1 cellular context compared by ENCODE assay signal in the genomic region with DNA sequence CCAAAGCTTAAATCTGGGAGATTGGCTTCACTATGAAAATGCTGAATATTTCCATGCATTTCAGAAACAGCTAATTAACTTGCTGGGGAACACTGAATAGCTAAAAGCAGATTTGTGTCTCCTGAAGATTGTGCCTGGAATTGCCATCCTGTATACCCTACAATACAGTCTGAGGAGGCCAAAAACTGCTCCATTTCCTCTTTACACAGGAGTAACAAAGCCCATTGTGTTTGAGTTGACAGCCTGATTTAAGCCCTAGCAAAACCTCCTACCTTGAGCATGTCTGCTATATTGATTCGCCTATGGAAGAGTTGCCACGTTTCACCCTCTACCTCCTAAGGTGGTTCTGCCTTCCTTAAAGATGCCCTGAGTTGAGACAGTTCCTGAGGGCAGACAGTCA.
TF ChIP-seq lines count a peak whose summit lies in the region.

No MANE protein-coding gene starts in this region.

TF ChIP-seq in HEK293, 187 proteins besides CTCF, POLR2A, EP300 and RAD21 (continued from another document):
- TF ChIP-seq, protein P1, sequence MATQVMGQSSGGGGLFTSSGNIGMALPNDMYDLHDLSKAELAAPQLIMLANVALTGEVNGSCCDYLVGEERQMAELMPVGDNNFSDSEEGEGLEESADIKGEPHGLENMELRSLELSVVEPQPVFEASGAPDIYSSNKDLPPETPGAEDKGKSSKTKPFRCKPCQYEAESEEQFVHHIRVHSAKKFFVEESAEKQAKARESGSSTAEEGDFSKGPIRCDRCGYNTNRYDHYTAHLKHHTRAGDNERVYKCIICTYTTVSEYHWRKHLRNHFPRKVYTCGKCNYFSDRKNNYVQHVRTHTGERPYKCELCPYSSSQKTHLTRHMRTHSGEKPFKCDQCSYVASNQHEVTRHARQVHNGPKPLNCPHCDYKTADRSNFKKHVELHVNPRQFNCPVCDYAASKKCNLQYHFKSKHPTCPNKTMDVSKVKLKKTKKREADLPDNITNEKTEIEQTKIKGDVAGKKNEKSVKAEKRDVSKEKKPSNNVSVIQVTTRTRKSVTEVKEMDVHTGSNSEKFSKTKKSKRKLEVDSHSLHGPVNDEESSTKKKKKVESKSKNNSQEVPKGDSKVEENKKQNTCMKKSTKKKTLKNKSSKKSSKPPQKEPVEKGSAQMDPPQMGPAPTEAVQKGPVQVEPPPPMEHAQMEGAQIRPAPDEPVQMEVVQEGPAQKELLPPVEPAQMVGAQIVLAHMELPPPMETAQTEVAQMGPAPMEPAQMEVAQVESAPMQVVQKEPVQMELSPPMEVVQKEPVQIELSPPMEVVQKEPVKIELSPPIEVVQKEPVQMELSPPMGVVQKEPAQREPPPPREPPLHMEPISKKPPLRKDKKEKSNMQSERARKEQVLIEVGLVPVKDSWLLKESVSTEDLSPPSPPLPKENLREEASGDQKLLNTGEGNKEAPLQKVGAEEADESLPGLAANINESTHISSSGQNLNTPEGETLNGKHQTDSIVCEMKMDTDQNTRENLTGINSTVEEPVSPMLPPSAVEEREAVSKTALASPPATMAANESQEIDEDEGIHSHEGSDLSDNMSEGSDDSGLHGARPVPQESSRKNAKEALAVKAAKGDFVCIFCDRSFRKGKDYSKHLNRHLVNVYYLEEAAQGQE (tag by site-specific recombination; IDR thresholded peaks at IDR 0.05): no peak
- TF ChIP-seq ZNF544 (tag by site-specific recombination; IDR thresholded peaks at IDR 0.05) (no peak), ZNF16 (tag by site-specific recombination; IDR thresholded peaks at IDR 0.05; ENCODE audit: low read depth) (no peak), ZBTB21 (tag by site-specific recombination; IDR thresholded peaks at IDR 0.05) (no peak), GLIS1 (tag by site-specific recombination; IDR thresholded peaks at IDR 0.05) (no peak), FEZF1 (tag by site-specific recombination; IDR thresholded peaks at IDR 0.05) (no peak), ZNF184 (tag by site-specific recombination; IDR thresholded peaks at IDR 0.05) (no peak), BCL11B (tag by site-specific recombination; IDR thresholded peaks at IDR 0.05; ENCODE audit: low read depth) (no peak), ZNF501 (tag by site-specific recombination; IDR thresholded peaks at IDR 0.05) (no peak), TCF7L2 (IDR thresholded peaks at IDR 0.05; ENCODE audit: borderline replicate concordance, low read depth, low read length) (no peak), ZNF830 (tag by site-specific recombination; IDR thresholded peaks at IDR 0.05; ENCODE audit: low read depth) (no peak), ZNF302 (tag by site-specific recombination; IDR thresholded peaks at IDR 0.05; ENCODE audit: low read depth) (no peak), ZNF521 (tag by site-specific recombination; IDR thresholded peaks at IDR 0.05) (no peak)
- TF ChIP-seq, protein P2, sequence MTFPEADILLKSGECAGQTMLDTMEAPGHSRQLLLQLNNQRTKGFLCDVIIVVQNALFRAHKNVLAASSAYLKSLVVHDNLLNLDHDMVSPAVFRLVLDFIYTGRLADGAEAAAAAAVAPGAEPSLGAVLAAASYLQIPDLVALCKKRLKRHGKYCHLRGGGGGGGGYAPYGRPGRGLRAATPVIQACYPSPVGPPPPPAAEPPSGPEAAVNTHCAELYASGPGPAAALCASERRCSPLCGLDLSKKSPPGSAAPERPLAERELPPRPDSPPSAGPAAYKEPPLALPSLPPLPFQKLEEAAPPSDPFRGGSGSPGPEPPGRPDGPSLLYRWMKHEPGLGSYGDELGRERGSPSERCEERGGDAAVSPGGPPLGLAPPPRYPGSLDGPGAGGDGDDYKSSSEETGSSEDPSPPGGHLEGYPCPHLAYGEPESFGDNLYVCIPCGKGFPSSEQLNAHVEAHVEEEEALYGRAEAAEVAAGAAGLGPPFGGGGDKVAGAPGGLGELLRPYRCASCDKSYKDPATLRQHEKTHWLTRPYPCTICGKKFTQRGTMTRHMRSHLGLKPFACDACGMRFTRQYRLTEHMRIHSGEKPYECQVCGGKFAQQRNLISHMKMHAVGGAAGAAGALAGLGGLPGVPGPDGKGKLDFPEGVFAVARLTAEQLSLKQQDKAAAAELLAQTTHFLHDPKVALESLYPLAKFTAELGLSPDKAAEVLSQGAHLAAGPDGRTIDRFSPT (tag by site-specific recombination; IDR thresholded peaks at IDR 0.05): no peak
- TF ChIP-seq, protein P3, sequence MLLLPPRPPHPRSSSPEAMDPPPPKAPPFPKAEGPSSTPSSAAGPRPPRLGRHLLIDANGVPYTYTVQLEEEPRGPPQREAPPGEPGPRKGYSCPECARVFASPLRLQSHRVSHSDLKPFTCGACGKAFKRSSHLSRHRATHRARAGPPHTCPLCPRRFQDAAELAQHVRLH (tag by site-specific recombination; IDR thresholded peaks at IDR 0.05): no peak
